In genomic region chrX:130020661-130021324, GRCh38 we compare ENCODE assay signal across 9 cellular contexts.
"Had no signal": no experiment of that assay in that cellular context is flagged by ENCODE, and none has a peak within 500 bp of the region (broad histone marks: within the 10 kb centered on the region; RNA-seq: fewer than 3 reads in every experiment).

No MANE protein-coding gene starts in this region.

- H3K27me3 Mint-ChIP-seq: IgD-negative memory B cell had no signal

- ATAC-seq: HCT116, HepG2 had no signal

- H3K9me3 Mint-ChIP-seq: HFFc6, IgD-negative memory B cell had no signal

- H3K4me3 Mint-ChIP-seq: H9, HFFc6, IgD-negative memory B cell had no signal

- H3K27ac ChIP-seq: HL-60, KMS-11 had no signal

- H3K27ac Mint-ChIP-seq: HFFc6, IgD-negative memory B cell had no signal

- H3K36me3 Mint-ChIP-seq: IgD-negative memory B cell had no signal

- DNase-seq: GOT3, H9, HFFc6, KBM-7 had no signal
